In genomic region chr9:73370053-73370452, GRCh38 we compare ENCODE assay signal across 15 cellular contexts.
DNase-seq lines count a peak whose midpoint lies in the region; FAIRE-seq and TF ChIP-seq lines count a peak whose summit lies in the region.
"Had no signal": no experiment of that assay in that cellular context is flagged by ENCODE, and none has a peak within 500 bp of the region (broad histone marks: within the 10 kb centered on the region; RNA-seq: fewer than 3 reads in every experiment).

No MANE protein-coding gene starts in this region.

- H3K36me3 ChIP-seq in A673 (ENCODE audit: insufficient read depth, low read length, poor library complexity, severe bottlenecking) (no peaks in the 10 kb centered on the region), brain microvascular endothelial cell (replicated peaks) (no peaks in the 10 kb centered on the region)
- H3K36me3 ChIP-seq: SJCRH30 had no signal

- H3K27ac ChIP-seq in A673 (ENCODE audit: low read depth, low read length, poor library complexity, severe bottlenecking), result no peak overlapping the region
- H3K27ac ChIP-seq in brain microvascular endothelial cell, result no peak overlapping the region
- H3K27ac ChIP-seq: SJCRH30 had no signal

- in situ Hi-C loops in brain microvascular endothelial cell (cut with HindIII; ENCODE audit: low pct_ligation_motif_present, low sequenced_read_pairs), result no loop called here

- intact Hi-C loops in A673 (cut with micrococcal nuclease; ENCODE audit: unreplicated experiment), result no loop called here

- TF ChIP-seq CTCF in A673 (conservative IDR thresholded peaks at IDR 0.05; ENCODE audit: low read depth, low read length) (no peak), epithelial cell of esophagus (IDR thresholded peaks at IDR 0.05; ENCODE audit: insufficient read depth, low read depth, low read length, missing control alignments) (no peak), brain microvascular endothelial cell (IDR thresholded peaks at IDR 0.05; ENCODE audit: low read depth, low read length, missing control alignments) (no peak)

- CTCF ChIA-PET in A673 (lab: Charles Lee), result no interaction called here

- BruUV-seq in A673 (replicated peaks; lab: Mats Ljungman, UMichigan), result no TSS peak

- FAIRE-seq in GM12891 (lab: Jason Lieb, UNC), result no peak

- H3K27me3 ChIP-seq in A673 (replicated peaks; ENCODE audit: insufficient read depth, low read depth, low read length, poor library complexity), result peaks cover 23% of the 10 kb centered on the region
- no peaks in the 10 kb centered on the region for H3K27me3 ChIP-seq in brain microvascular endothelial cell (replicated peaks)
- H3K27me3 ChIP-seq: SJCRH30 had no signal

- TF ChIP-seq POLR2A in GM12891 (IDR thresholded peaks at IDR 0.05; ENCODE audit: low read depth, low read length), result no peak

- POLR2A ChIA-PET in A673 (lab: Charles Lee; ENCODE audit: low non-redundant PET), result no interaction called here

- H3K4me3 ChIP-seq in A673 (ENCODE audit: low read depth, low read length, poor library complexity, severe bottlenecking) (no peak overlapping the region), epithelial cell of esophagus (ENCODE audit: low read length) (no peak overlapping the region), brain microvascular endothelial cell (ENCODE audit: low read depth, low read length) (no peak overlapping the region)
- H3K4me3 ChIP-seq: SJCRH30 had no signal

- peak; percentile 86 for DNase-seq in A673 (ENCODE audit: low spot score)
- peak; percentile 18 for DNase-seq in GF-D8 (lab: John Stamatoyannopoulos, UW)
- DNase-seq in NCI-H69 (lab: John Stamatoyannopoulos, UW), result peak; percentile 47
- DNase-seq in epithelial cell of esophagus (ENCODE audit: low read depth), result peak; percentile 51
- no peak for DNase-seq in NOMO-1 (lab: John Stamatoyannopoulos, UW; ENCODE audit: unreplicated experiment in 2 of 2)
- DNase-seq in SK-N-DZ (ENCODE audit: low spot score), result no peak
- no peak for DNase-seq in GM12891 (ENCODE audit: insufficient read length, low spot score)
- no peak for DNase-seq in brain microvascular endothelial cell
- DNase-seq: activated CD4-positive, alpha-beta T cell treated with anti-CD3 and anti-CD28 coated beads, Interleukin-2, amount 50 U/mL, for 1 hour; activated naive CD4-positive, alpha-beta T cell treated with anti-CD3 and anti-CD28 coated beads, Interleukin-2, amount 10 ng/mL, durations not matched to agents 7 days and 5 days; Calu3; hypothalamus; midbrain; NCI-H2227 treated with DMSO at 0.1 percent for 48 hours had no signal

- H3K4me1 ChIP-seq in A673 (ENCODE audit: insufficient read depth, low read length, poor library complexity, severe bottlenecking), result no peaks in the 10 kb centered on the region
- H3K4me1 ChIP-seq: SJCRH30 had no signal

- H3K9me3 ChIP-seq in A673 (ENCODE audit: low read depth, low read length, poor library complexity, severe bottlenecking), result no peaks in the 10 kb centered on the region
- H3K9me3 ChIP-seq: SJCRH30 had no signal

TF ChIP-seq in GM12891, 5 proteins besides CTCF, POLR2A, EP300 and RAD21:
- TF ChIP-seq PAX5 (IDR thresholded peaks at IDR 0.05; ENCODE audit: insufficient read depth, low read length, severe bottlenecking), result no peak
- no peak for TF ChIP-seq POLR2AphosphoS5 (IDR thresholded peaks at IDR 0.05; ENCODE audit: low read depth, low read length)
- no peak for TF ChIP-seq SPI1 (IDR thresholded peaks at IDR 0.05; ENCODE audit: low read depth, low read length)
- TF ChIP-seq POU2F2 (IDR thresholded peaks at IDR 0.05; ENCODE audit: low read depth, low read length), result no peak
- TF ChIP-seq TAF1 (IDR thresholded peaks at IDR 0.05; ENCODE audit: low read depth, low read length), result no peak

Comparison
In these comparisons a context has a peak if more than half of its experiments do, and no peak if none do; other contexts are left out.
1. DNase-seq: peak in A673 (single experiment), GF-D8 (single experiment), NCI-H69 (single experiment) and epithelial cell of esophagus (single experiment); none in NOMO-1 (0 of 2), SK-N-DZ (single experiment), GM12891 (single experiment) and brain microvascular endothelial cell (single experiment).